In the genomic region with DNA sequence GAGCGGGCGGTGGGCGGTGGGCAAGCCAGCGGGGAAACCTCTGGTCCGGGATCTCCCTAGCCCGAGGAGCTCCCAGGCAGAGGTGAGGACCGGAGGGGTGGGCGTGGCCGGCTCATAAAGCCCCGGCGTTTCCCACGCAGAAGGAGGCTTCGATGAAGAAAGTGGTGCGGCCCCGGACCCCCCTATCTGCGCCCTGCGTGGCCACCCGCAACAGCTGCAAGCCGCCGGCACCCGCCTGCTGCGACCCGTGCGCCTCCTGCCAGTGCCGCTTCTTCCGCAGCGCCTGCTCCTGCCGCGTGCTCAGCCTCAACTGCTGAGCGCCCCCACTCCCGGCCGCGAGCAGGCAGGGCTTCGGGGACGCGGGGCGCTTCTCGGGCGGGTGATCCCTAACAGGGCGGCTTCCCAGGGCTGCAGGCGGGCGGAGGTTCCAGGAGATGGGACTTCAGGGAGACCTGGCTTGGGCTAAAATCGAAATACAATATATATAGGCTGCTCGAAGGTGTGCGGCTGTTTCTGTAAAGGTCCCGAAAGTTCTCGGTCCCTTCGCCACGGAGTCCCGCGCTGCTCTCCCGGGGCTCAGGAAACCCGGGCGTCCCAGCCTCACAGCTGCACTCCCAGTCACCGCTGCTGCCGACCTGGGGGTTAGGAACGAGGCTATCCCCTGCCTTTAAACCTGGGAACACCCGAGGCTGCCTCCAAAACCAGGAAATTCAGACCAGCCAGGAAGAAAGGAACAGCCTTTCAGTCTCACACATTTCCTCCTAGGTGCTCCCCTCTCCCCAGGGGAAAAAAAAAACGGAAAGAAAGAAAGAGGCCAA, we compare ENCODE assay signal across 8 cellular contexts. TPM values are rescaled to one million over a fixed set of nuclear protein-coding genes. Genes with fewer than 3 reads are reported as not detected.
DNase-seq lines count a peak whose midpoint lies in the region; ATAC-seq and TF ChIP-seq lines count a peak whose summit lies in the region.

No MANE protein-coding gene starts in this region.

- no peaks in the 10 kb centered on the region for H3K9me3 ChIP-seq in left ventricle myocardium inferior (replicated peaks)

- peaks cover 35% of the 10 kb centered on the region for H3K4me1 ChIP-seq in left ventricle myocardium inferior

- TF ChIP-seq CTCF in left ventricle myocardium inferior (IDR thresholded peaks at IDR 0.05; ENCODE audit: borderline replicate concordance) = no peak

- H3K27me3 ChIP-seq in left ventricle myocardium inferior (ENCODE audit: low read depth) = no peaks in the 10 kb centered on the region

- peaks cover 1% of the 10 kb centered on the region for H3K36me3 ChIP-seq in left ventricle myocardium inferior

- ATAC-seq in HG03139 (IDR thresholded peaks at IDR 0.05; ENCODE audit: unreplicated experiment) = no peak

- H3K4me3 ChIP-seq in GM08714 (ENCODE audit: low read length) (peak overlapping the region; percentile 38; the same call in 1 of the 2 replicates), left ventricle myocardium inferior (peak overlapping the region; percentile 62)

- peak overlapping the region; percentile 76 for H3K27ac ChIP-seq in left ventricle myocardium inferior (replicated peaks)

- DNase-seq in activated naive CD4-positive, alpha-beta T cell treated with anti-CD3 and anti-CD28 coated beads, Interleukin-2, amount 50 U/mL, for 16 hours = peak; percentile 32
- DNase-seq in left ventricle myocardium inferior (peak; percentile 24), retina (peak; percentile 79), NCI-H2227 (lab: John Stamatoyannopoulos, UW; ENCODE audit: unreplicated experiment) (no peak), UCSD-AML1 (lab: John Stamatoyannopoulos, UW; ENCODE audit: unreplicated experiment) (no peak), NCI-H187 (lab: John Stamatoyannopoulos, UW) (no peak)

- intact Hi-C loops in left ventricle myocardium inferior (cut with micrococcal nuclease) = no loop called here

RNA-seq across cellular contexts. Expression of a gene that starts 27.8 kb away (rescaled TPM):
- total RNA-seq in left ventricle myocardium inferior = 32.6 TPM

RNA-seq across cellular contexts. Expression of a gene that starts 34.1 kb away (rescaled TPM):
- 66.2 TPM for total RNA-seq in left ventricle myocardium inferior

Comparison
In these comparisons a context has a peak if more than half of its experiments do, and no peak if none do; other contexts are left out.
1. DNase-seq: peak in activated naive CD4-positive, alpha-beta T cell treated with anti-CD3 and anti-CD28 coated beads, Interleukin-2, amount 50 U/mL, for 16 hours (single experiment), left ventricle myocardium inferior (single experiment) and retina (single experiment); none in NCI-H2227 (single experiment), UCSD-AML1 (single experiment) and NCI-H187 (0 of 2).